ENCODE assay signal across 1 cellular context in the genomic region with DNA sequence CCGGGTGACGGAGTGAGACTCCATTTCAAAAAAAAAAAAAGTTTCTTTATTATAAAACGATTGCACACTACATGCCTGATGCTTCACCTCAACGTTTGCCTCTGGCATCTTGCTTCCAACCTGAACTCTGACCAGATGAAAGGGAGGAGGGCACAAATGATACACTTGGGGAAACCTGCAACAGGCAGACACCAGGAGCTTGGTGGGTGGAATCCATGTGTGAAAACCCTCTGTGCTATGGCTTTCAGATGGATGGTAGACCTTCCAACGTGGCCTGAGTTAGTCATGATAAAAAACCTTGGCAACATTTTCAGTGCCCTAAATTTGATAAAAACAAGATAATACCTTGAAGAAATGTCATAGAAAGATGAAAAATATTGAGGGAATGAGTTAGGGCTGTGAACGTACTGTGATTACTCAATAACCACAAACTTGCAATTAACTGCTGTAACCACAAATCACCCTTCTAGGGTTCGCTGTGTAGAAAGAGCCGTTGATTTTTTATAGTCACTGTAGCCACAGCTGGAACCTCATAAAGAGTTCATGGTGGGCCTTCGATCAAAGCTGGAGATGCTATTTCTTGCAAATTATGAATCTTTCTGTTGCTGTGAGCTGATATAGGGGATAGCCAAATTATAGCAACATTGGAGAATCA.
TF ChIP-seq lines count a peak whose summit lies in the region.

No MANE protein-coding gene starts in this region.

TF ChIP-seq in SK-N-SH treated with all-trans-retinoic acid at 6 μM for 48 hours, 23 proteins besides CTCF, POLR2A, EP300 and RAD21 (continued from another document):
- TF ChIP-seq, protein P1, sequence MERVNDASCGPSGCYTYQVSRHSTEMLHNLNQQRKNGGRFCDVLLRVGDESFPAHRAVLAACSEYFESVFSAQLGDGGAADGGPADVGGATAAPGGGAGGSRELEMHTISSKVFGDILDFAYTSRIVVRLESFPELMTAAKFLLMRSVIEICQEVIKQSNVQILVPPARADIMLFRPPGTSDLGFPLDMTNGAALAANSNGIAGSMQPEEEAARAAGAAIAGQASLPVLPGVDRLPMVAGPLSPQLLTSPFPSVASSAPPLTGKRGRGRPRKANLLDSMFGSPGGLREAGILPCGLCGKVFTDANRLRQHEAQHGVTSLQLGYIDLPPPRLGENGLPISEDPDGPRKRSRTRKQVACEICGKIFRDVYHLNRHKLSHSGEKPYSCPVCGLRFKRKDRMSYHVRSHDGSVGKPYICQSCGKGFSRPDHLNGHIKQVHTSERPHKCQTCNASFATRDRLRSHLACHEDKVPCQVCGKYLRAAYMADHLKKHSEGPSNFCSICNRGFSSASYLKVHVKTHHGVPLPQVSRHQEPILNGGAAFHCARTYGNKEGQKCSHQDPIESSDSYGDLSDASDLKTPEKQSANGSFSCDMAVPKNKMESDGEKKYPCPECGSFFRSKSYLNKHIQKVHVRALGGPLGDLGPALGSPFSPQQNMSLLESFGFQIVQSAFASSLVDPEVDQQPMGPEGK (CRISPR knock-in tag; IDR thresholded peaks at IDR 0.05; ENCODE audit: borderline replicate concordance): no peak
- TF ChIP-seq, protein P2, sequence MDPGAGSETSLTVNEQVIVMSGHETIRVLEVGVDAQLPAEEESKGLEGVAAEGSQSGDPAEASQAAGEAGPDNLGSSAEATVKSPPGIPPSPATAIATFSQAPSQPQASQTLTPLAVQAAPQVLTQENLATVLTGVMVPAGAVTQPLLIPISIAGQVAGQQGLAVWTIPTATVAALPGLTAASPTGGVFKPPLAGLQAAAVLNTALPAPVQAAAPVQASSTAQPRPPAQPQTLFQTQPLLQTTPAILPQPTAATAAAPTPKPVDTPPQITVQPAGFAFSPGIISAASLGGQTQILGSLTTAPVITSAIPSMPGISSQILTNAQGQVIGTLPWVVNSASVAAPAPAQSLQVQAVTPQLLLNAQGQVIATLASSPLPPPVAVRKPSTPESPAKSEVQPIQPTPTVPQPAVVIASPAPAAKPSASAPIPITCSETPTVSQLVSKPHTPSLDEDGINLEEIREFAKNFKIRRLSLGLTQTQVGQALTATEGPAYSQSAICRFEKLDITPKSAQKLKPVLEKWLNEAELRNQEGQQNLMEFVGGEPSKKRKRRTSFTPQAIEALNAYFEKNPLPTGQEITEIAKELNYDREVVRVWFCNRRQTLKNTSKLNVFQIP (CRISPR knock-in tag; IDR thresholded peaks at IDR 0.05; ENCODE audit: borderline replicate concordance, low read depth): no peak
- no peak for TF ChIP-seq ZNF8 (CRISPR knock-in tag; IDR thresholded peaks at IDR 0.05)
